ENCODE assay signal across 8 cellular contexts in genomic region chr13:102845289-102845629, GRCh38. TPM values are rescaled to one million over a fixed set of nuclear protein-coding genes. Genes with fewer than 3 reads are reported as not detected.
DNase-seq lines count a peak whose midpoint lies in the region; TF ChIP-seq lines count a peak whose summit lies in the region.

No MANE protein-coding gene starts in this region.

- H3K4me3 ChIP-seq in GM12865 (ENCODE audit: low read depth, low read length) (peak overlapping the region; percentile 66), HFF-Myc (replicated peaks; ENCODE audit: low read depth, low read length) (peak overlapping the region; percentile 85), PC-9 (peak overlapping the region; percentile 90), fibroblast of lung (replicated peaks in 1 of 4; ENCODE audit: control extremely low read depth in 1 of 4, insufficient read depth in 1 of 4, low read depth in 3 of 4, low read length in 4 of 4) (peak overlapping the region; percentile 82 to 100 (median 96)), rectal smooth muscle tissue (ENCODE audit: low read length) (peak overlapping the region; percentile 92)

- H3K9me3 ChIP-seq in PC-9 (ENCODE audit: insufficient read depth, low read depth) (no peaks in the 10 kb centered on the region), fibroblast of lung (ENCODE audit: control insufficient read depth, insufficient read depth, low read depth, low read length) (no peaks in the 10 kb centered on the region)

- H3K36me3 ChIP-seq in PC-9 (ENCODE audit: low read depth) (no peaks in the 10 kb centered on the region), fibroblast of lung (ENCODE audit: control insufficient read depth, insufficient read depth, low read length) (no peaks in the 10 kb centered on the region), rectal smooth muscle tissue (ENCODE audit: control insufficient read depth, insufficient read depth, low read length) (no peaks in the 10 kb centered on the region)

- no peak for DNase-seq in GM12865 (ENCODE audit: low read depth)
- no peak for DNase-seq in HFF-Myc (ENCODE audit: extremely low read depth, low read depth)
- DNase-seq in PC-9: no peak
- no peak for DNase-seq in fibroblast of lung (ENCODE audit: low read depth in 2 of 2)
- DNase-seq in hypothalamus (lab: John Stamatoyannopoulos, UW): no peak
- no peak for DNase-seq in superior temporal gyrus (ENCODE audit: extremely low spot score)
- no peak for DNase-seq in GM19240 (ENCODE audit: insufficient read length, low spot score)

- TSS peak; percentile 91 for BruUV-seq in PC-9 (replicated peaks; lab: Mats Ljungman, UMichigan)

- H3K4me1 ChIP-seq in PC-9 (replicated peaks; ENCODE audit: insufficient read depth): peaks cover 13% of the 10 kb centered on the region; the same call in 1 of the 2 replicates
- H3K4me1 ChIP-seq in fibroblast of lung (ENCODE audit: control insufficient read depth, extremely low read depth, insufficient read depth, low read length): peaks cover 3% of the 10 kb centered on the region
- H3K4me1 ChIP-seq in rectal smooth muscle tissue (ENCODE audit: control insufficient read depth, insufficient read depth, low read length): peaks cover 6% of the 10 kb centered on the region

- H2AFZ ChIP-seq in PC-9 (peak overlapping the region; percentile 97), fibroblast of lung (ENCODE audit: low read length) (peak overlapping the region; percentile 97)

- TF ChIP-seq CTCF in GM12865 (IDR thresholded peaks at IDR 0.05; ENCODE audit: insufficient read depth, low read depth, low read length, missing control alignments) (no peak), HFF-Myc (IDR thresholded peaks at IDR 0.05; ENCODE audit: low read depth, low read length, missing control alignments) (no peak), PC-9 (conservative IDR thresholded peaks at IDR 0.05) (no peak), fibroblast of lung (conservative IDR thresholded peaks at IDR 0.05 in 1 of 2, IDR thresholded peaks at IDR 0.05 in 1 of 2; ENCODE audit: low read depth in 1 of 2, low read length in 2 of 2) (no peak)

- POLR2A ChIA-PET in PC-9 (lab: Charles Lee; ENCODE audit: unreplicated experiment): interaction anchor here (0.6 to 0.7 kb wide), 6 partner anchors 19 to 1040 kb away, joined by 3 to 4 read pairs (median 3); no protein-coding TSS in a partner anchor

- intact Hi-C loops in PC-9 (cut with micrococcal nuclease; ENCODE audit: unreplicated experiment): loop anchor here (5.0 to 10.0 kb wide), 3 partner anchors 648 to 1700 kb away; no protein-coding TSS in a partner anchor

- CTCF ChIA-PET in PC-9 (lab: Charles Lee): interaction anchor here (0.5 to 0.9 kb wide), 2 partner anchors 72 to 249 kb away, joined by 3 to 6 read pairs; partner anchors contain the start of gene TEX30

- no peaks in the 10 kb centered on the region for H3K27me3 ChIP-seq in PC-9 (ENCODE audit: insufficient read depth, low read depth)
- H3K27me3 ChIP-seq in fibroblast of lung (ENCODE audit: control insufficient read depth, insufficient read depth, low read length): no peaks in the 10 kb centered on the region
- H3K27me3 ChIP-seq in rectal smooth muscle tissue (ENCODE audit: control insufficient read depth, insufficient read depth, low read length): no peaks in the 10 kb centered on the region

- H3K9me2 ChIP-seq in PC-9 (ENCODE audit: insufficient read depth): no peaks in the 10 kb centered on the region

- H3K9ac ChIP-seq in fibroblast of lung (ENCODE audit: insufficient read depth, low read length) (peak overlapping the region; percentile 96), rectal smooth muscle tissue (ENCODE audit: low read length) (peak overlapping the region; percentile 84)

- H3K79me2 ChIP-seq in PC-9 (ENCODE audit: low read depth) (peaks cover 41% of the 10 kb centered on the region), fibroblast of lung (ENCODE audit: control insufficient read depth, insufficient read depth, low read length) (peaks cover 39% of the 10 kb centered on the region)

- H3K27ac ChIP-seq in PC-9 (peak overlapping the region; percentile 73), fibroblast of lung (ENCODE audit: insufficient read depth, low read length) (peak overlapping the region; percentile 98), rectal smooth muscle tissue (ENCODE audit: low read depth, low read length) (peak overlapping the region; percentile 93)

- H3F3A ChIP-seq in PC-9 (ENCODE audit: insufficient read depth, low read depth): peaks cover 5% of the 10 kb centered on the region; the same call in 1 of the 2 replicates

- peak overlapping the region; percentile 99 for H3K4me2 ChIP-seq in PC-9
- H3K4me2 ChIP-seq in fibroblast of lung (ENCODE audit: extremely low read depth, insufficient read depth, low read length): peak overlapping the region; percentile 90

- H4K20me1 ChIP-seq in PC-9 (ENCODE audit: insufficient read depth): peaks cover 14% of the 10 kb centered on the region; the same call in 1 of the 2 replicates
- no peaks in the 10 kb centered on the region for H4K20me1 ChIP-seq in fibroblast of lung (ENCODE audit: control insufficient read depth, extremely low read depth, insufficient read depth, low read length)

RNA-seq across cellular contexts. Expression of gene ERCC5, which starts 0.6 kb away (rescaled TPM):
- 33.9 and 38.2 TPM in 2 replicates for total RNA-seq in PC-9 (2021)
- 66.0 and 78.9 TPM in 2 replicates for total RNA-seq in fibroblast of lung
- 30.0 and 36.6 TPM in 2 replicates for polyA plus RNA-seq in fibroblast of lung
- polyA plus RNA-seq in fibroblast of lung (2012): 32.3 and 32.8 TPM in 2 replicates
- polyA minus RNA-seq in fibroblast of lung (ENCODE audit: low replicate concordance): 41.2 and 45.7 TPM in 2 replicates

RNA-seq across cellular contexts. Expression of gene BIVM, which starts 46.3 kb away (rescaled TPM):
- total RNA-seq in PC-9 (2021) (12.5 and 17.5 TPM in 2 replicates), fibroblast of lung (19.8 and 22.3 TPM in 2 replicates)
- polyA plus RNA-seq in fibroblast of lung: 15.7 and 22.4 TPM in 2 replicates
- 11.0 and 14.2 TPM in 2 replicates for polyA plus RNA-seq in fibroblast of lung (2012)
- 0.93 and 0.94 TPM in 2 replicates for polyA minus RNA-seq in fibroblast of lung (ENCODE audit: low replicate concordance)

RNA-seq across cellular contexts. Expression of gene POGLUT2, which starts 46.5 kb away (rescaled TPM):
- 2.8 and 3.2 TPM in 2 replicates for total RNA-seq in PC-9 (2021)
- total RNA-seq in fibroblast of lung: 11.7 and 14.6 TPM in 2 replicates
- 11.6 and 18.1 TPM in 2 replicates for polyA plus RNA-seq in fibroblast of lung
- 10.3 and 15.4 TPM in 2 replicates for polyA plus RNA-seq in fibroblast of lung (2012)
- polyA minus RNA-seq in fibroblast of lung (ENCODE audit: low replicate concordance): 0.22 and 2.4 TPM in 2 replicates
